Comparison of ENCODE assay signal across 10 cellular contexts in genomic region chr2:100752628-100753333, GRCh38.
DNase-seq lines count a peak whose midpoint lies in the region; ATAC-seq, FAIRE-seq and TF ChIP-seq lines count a peak whose summit lies in the region.
"Had no signal": no experiment of that assay in that cellular context is flagged by ENCODE, and none has a peak within 500 bp of the region (broad histone marks: within the 10 kb centered on the region; RNA-seq: fewer than 3 reads in every experiment).

No MANE protein-coding gene starts in this region.

- DNase-seq in GM23248, result peak; percentile 89
- peak; percentile 56 for DNase-seq in RCC 7860 (ENCODE audit: low spot score)
- peak; percentile 88 to 92 for DNase-seq in fibroblast of lung (ENCODE audit: low read depth in 2 of 2)
- DNase-seq in putamen (ENCODE audit: low spot score), result peak; percentile 39
- no peak for DNase-seq in NAMALWA (ENCODE audit: low spot score)
- DNase-seq in HUDEP-2 (lab: John Stamatoyannopoulos, UW; ENCODE audit: unreplicated experiment in 76 of 76), result no peak
- no peak for DNase-seq in T-helper 1 cell
- DNase-seq: activated CD8-positive, alpha-beta memory T cell treated with anti-CD3 and anti-CD28 coated beads, Interleukin-2, amount 10 ng/mL, durations not matched to agents 7 days and 5 days; naive thymus-derived CD8-positive, alpha-beta T cell had no signal

- in situ Hi-C loops in GM23248 (cut with MboI), result no loop called here

- H4K20me1 ChIP-seq in GM23248 (ENCODE audit: insufficient read depth) (no peaks in the 10 kb centered on the region), fibroblast of lung (ENCODE audit: control insufficient read depth, extremely low read depth, insufficient read depth, low read length) (no peaks in the 10 kb centered on the region)

- H3F3A ChIP-seq in GM23248 (ENCODE audit: insufficient read depth), result peaks cover 45% of the 10 kb centered on the region

- TF ChIP-seq CTCF in fibroblast of lung (conservative IDR thresholded peaks at IDR 0.05 in 1 of 2, IDR thresholded peaks at IDR 0.05 in 1 of 2; ENCODE audit: low read depth in 1 of 2, low read length in 2 of 2), result no peak

- no peaks in the 10 kb centered on the region for H3K9me3 ChIP-seq in GM23248 (ENCODE audit: low read depth)
- H3K9me3 ChIP-seq in fibroblast of lung (ENCODE audit: control insufficient read depth, insufficient read depth, low read depth, low read length), result no peaks in the 10 kb centered on the region

- FAIRE-seq in RCC 7860 (lab: Jason Lieb, UNC), result no peak

- H3K9ac ChIP-seq in GM23248, result peak overlapping the region; percentile 46
- H3K9ac ChIP-seq in fibroblast of lung (ENCODE audit: insufficient read depth, low read length), result no peak overlapping the region

- H3K27me3 ChIP-seq in GM23248 (replicated peaks; ENCODE audit: insufficient read depth) (no peaks in the 10 kb centered on the region), fibroblast of lung (ENCODE audit: control insufficient read depth, insufficient read depth, low read length) (no peaks in the 10 kb centered on the region)

- H2AFZ ChIP-seq in GM23248 (no peak overlapping the region), fibroblast of lung (ENCODE audit: low read length) (no peak overlapping the region)

- H3K27ac ChIP-seq in GM23248, result peak overlapping the region; percentile 81
- peak overlapping the region; percentile 60 for H3K27ac ChIP-seq in fibroblast of lung (ENCODE audit: insufficient read depth, low read length)

- H3K36me3 ChIP-seq in GM23248 (ENCODE audit: low read depth) (no peaks in the 10 kb centered on the region), fibroblast of lung (ENCODE audit: control insufficient read depth, insufficient read depth, low read length) (no peaks in the 10 kb centered on the region)

- H3K79me2 ChIP-seq in GM23248 (ENCODE audit: insufficient read depth) (no peaks in the 10 kb centered on the region), fibroblast of lung (ENCODE audit: control insufficient read depth, insufficient read depth, low read length) (no peaks in the 10 kb centered on the region)

- ATAC-seq in HG02840 (IDR thresholded peaks at IDR 0.05; ENCODE audit: low FRiP score, unreplicated experiment), result no peak
- ATAC-seq: activated CD8-positive, alpha-beta memory T cell treated with anti-CD3 and anti-CD28 coated beads, Interleukin-2, amount 10 ng/mL, durations not matched to agents 7 days and 5 days; naive thymus-derived CD8-positive, alpha-beta T cell had no signal

- H3K4me1 ChIP-seq in GM23248 (ENCODE audit: insufficient read depth) (peaks cover 75% of the 10 kb centered on the region), fibroblast of lung (ENCODE audit: control insufficient read depth, extremely low read depth, insufficient read depth, low read length) (peaks cover 25% of the 10 kb centered on the region)

- H3K9me2 ChIP-seq in GM23248 (ENCODE audit: insufficient read depth), result no peaks in the 10 kb centered on the region

- H3K4me2 ChIP-seq in GM23248 (ENCODE audit: unreplicated experiment) (peak overlapping the region; percentile 71), fibroblast of lung (ENCODE audit: extremely low read depth, insufficient read depth, low read length) (no peak overlapping the region)

- WGBS in GM23248 (ENCODE audit: low coverage in 1 of 2, low lambda C conversion rate in 2 of 2, missing lambda C conversion rate in 2 of 2), 2 experiments, result 0% methylated on average over 2 of the region's 2 CpGs

- H3K4me3 ChIP-seq in GM23248, result peak overlapping the region; percentile 20; the same call in 1 of the 2 replicates
- H3K4me3 ChIP-seq in fibroblast of lung (replicated peaks in 1 of 4; ENCODE audit: control extremely low read depth in 1 of 4, insufficient read depth in 1 of 4, low read depth in 3 of 4, low read length in 4 of 4), result no peak overlapping the region

Comparison
In these comparisons a context has a peak if more than half of its experiments do, and no peak if none do; other contexts are left out.
1. DNase-seq: peak in GM23248 (single experiment), RCC 7860 (single experiment), fibroblast of lung (2 of 2) and putamen (single experiment); none in NAMALWA (single experiment), HUDEP-2 (0 of 76) and T-helper 1 cell (0 of 5).